Comparison of ENCODE assay signal across 8 cellular contexts in genomic region chr5:61331407-61332368, GRCh38. TPM values are rescaled to one million over a fixed set of nuclear protein-coding genes. Genes with fewer than 3 reads are reported as not detected.
DNase-seq lines count a peak whose midpoint lies in the region; TF ChIP-seq lines count a peak whose summit lies in the region.

ZSWIM6 (plus strand) TSS chr5:61332258; CDS start chr5:61332273, 15 bp downstream.

- H3K4me3 ChIP-seq in Loucy (ENCODE audit: low read length, poor library complexity, severe bottlenecking): peak within 1 kb of the TSS; percentile 94

- peaks cover 12% of the 10 kb centered on the region for H3K27me3 Mint-ChIP-seq in nephron progenitor cell (ENCODE audit: low read depth, poor library complexity)
- peaks cover 23% of the 10 kb centered on the region for H3K27me3 Mint-ChIP-seq in stimulated activated naive CD8-positive, alpha-beta T cell treated with anti-CD3 and anti-CD28 coated beads, Interleukin-15, Interleukin-2, amounts not matched to agents 100 ng/mL and 50 ng/mL, for 24 hours

- H3K9me3 Mint-ChIP-seq in nephron progenitor cell: peaks cover 6% of the 10 kb centered on the region
- H3K9me3 Mint-ChIP-seq in stimulated activated naive CD8-positive, alpha-beta T cell treated with anti-CD3 and anti-CD28 coated beads, Interleukin-15, Interleukin-2, amounts not matched to agents 100 ng/mL and 50 ng/mL, for 24 hours: peaks cover 2% of the 10 kb centered on the region

- H3K4me1 ChIP-seq in Loucy (ENCODE audit: insufficient read depth, low read length, poor library complexity, severe bottlenecking): peaks cover 46% of the 10 kb centered on the region

- peak; percentile 99 for DNase-seq in EH (ENCODE audit: low read depth)
- peak; percentile 98 for DNase-seq in H4 (ENCODE audit: low spot score)
- DNase-seq in activated gamma-delta T cell (lab: John Stamatoyannopoulos, UW): peak; percentile 98
- peak; percentile 99 for DNase-seq in fibroblast of the conjunctiva (ENCODE audit: low read depth)
- DNase-seq in nephron progenitor cell: peak; percentile 99

- H4K20me1 ChIP-seq in Loucy (ENCODE audit: insufficient read depth, low read length, poor library complexity, severe bottlenecking): peaks cover 39% of the 10 kb centered on the region

- peak within 1 kb of the TSS; percentile 98 for H2AFZ ChIP-seq in Loucy (ENCODE audit: low read length)

- no peaks in the 10 kb centered on the region for H3K36me3 ChIP-seq in Loucy (ENCODE audit: insufficient read depth, low read length)

- TF ChIP-seq POLR2A in Raji (IDR thresholded peaks at IDR 0.05; ENCODE audit: insufficient read depth, low read depth, low read length): peak; percentile 69

- peaks cover 36% of the 10 kb centered on the region for H3K79me2 ChIP-seq in Loucy (ENCODE audit: insufficient read depth, low read length)

- H3K9ac ChIP-seq in Loucy (ENCODE audit: low read depth, low read length, poor library complexity, severe bottlenecking): peak within 1 kb of the TSS; percentile 88

- TF ChIP-seq CTCF in Loucy (conservative IDR thresholded peaks at IDR 0.05; ENCODE audit: low read length) (no peak), nephron progenitor cell (IDR thresholded peaks at IDR 0.05) (no peak)

- peak within 1 kb of the TSS; percentile 98 for H3K4me2 ChIP-seq in Loucy (ENCODE audit: low read depth, low read length, poor library complexity, severe bottlenecking)

- no peaks in the 10 kb centered on the region for H3K9me2 ChIP-seq in Loucy (replicated peaks; ENCODE audit: low read depth, low read length)

- H3K4me3 Mint-ChIP-seq in nephron progenitor cell: peak within 1 kb of the TSS; percentile 95
- peak within 1 kb of the TSS; percentile 84 for H3K4me3 Mint-ChIP-seq in stimulated activated naive CD8-positive, alpha-beta T cell treated with anti-CD3 and anti-CD28 coated beads, Interleukin-15, Interleukin-2, amounts not matched to agents 100 ng/mL and 50 ng/mL, for 24 hours

- peaks cover 60% of the 10 kb centered on the region for H3K4me1 Mint-ChIP-seq in nephron progenitor cell
- peaks cover 53% of the 10 kb centered on the region for H3K4me1 Mint-ChIP-seq in stimulated activated naive CD8-positive, alpha-beta T cell treated with anti-CD3 and anti-CD28 coated beads, Interleukin-15, Interleukin-2, amounts not matched to agents 100 ng/mL and 50 ng/mL, for 24 hours (ENCODE audit: low read depth)

- peaks cover 21% of the 10 kb centered on the region for H3K36me3 Mint-ChIP-seq in nephron progenitor cell (ENCODE audit: low read depth)
- H3K36me3 Mint-ChIP-seq in stimulated activated naive CD8-positive, alpha-beta T cell treated with anti-CD3 and anti-CD28 coated beads, Interleukin-15, Interleukin-2, amounts not matched to agents 100 ng/mL and 50 ng/mL, for 24 hours (ENCODE audit: low read depth): peaks cover 3% of the 10 kb centered on the region

- no peaks in the 10 kb centered on the region for H3K27me3 ChIP-seq in Loucy (ENCODE audit: insufficient read depth, low read length, poor library complexity, severe bottlenecking)

- peak within 1 kb of the TSS; percentile 92 for H3K27ac Mint-ChIP-seq in nephron progenitor cell
- H3K27ac Mint-ChIP-seq in stimulated activated naive CD8-positive, alpha-beta T cell treated with anti-CD3 and anti-CD28 coated beads, Interleukin-15, Interleukin-2, amounts not matched to agents 100 ng/mL and 50 ng/mL, for 24 hours: peak within 1 kb of the TSS; percentile 81

- no peaks in the 10 kb centered on the region for H3F3A ChIP-seq in Loucy (ENCODE audit: low read depth)

- no peaks in the 10 kb centered on the region for H3K9me3 ChIP-seq in Loucy (ENCODE audit: insufficient read depth, low read depth, low read length)

RNA-seq across cellular contexts. Expression of gene ZSWIM6, which starts in this region (rescaled TPM):
- 3.8 and 7.0 TPM in 2 replicates for total RNA-seq in H4 (2014; rRNA removed; shearing (Covaris generic))

Comparison
In these comparisons a context has a peak if more than half of its experiments do, and no peak if none do; other contexts are left out.
1. Peak in every context shown above with its lines: DNase-seq and H3K4me3 ChIP-seq.